Comparison of ENCODE assay signal across 7 cellular contexts in the genomic region with DNA sequence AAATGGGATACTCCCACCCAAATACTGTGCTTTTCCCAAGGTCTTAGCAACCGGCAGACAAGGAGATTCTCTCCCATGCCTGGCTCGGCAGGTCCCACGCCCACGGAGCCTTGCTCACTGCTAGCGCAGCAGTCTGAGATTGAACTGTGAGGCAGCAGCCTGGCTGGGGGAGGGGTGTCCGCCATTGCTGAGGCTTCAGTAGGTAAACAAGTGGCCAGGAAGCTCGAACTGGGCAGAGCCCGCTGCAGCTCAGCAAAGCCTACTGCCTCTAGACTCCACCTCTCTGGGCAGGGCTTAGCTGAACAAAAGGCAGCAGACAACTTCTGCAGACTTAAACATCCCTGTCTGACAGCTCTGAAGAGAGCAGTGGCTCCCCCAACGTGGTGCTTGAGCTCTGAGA. TPM values are rescaled to one million over a fixed set of nuclear protein-coding genes. Genes with fewer than 3 reads are reported as not detected.
DNase-seq lines count a peak whose midpoint lies in the region; ATAC-seq lines count a peak whose summit lies in the region.
"Not testable (repeated sequence)": the region's sequence is repeated elsewhere in the genome, so short reads cannot be mapped to it uniquely, and the experiment has no call there.

No MANE protein-coding gene starts in this region.

- not testable (repeated sequence) for H3K27me3 Mint-ChIP-seq in T-cell; activated CD4-positive, alpha-beta T cell treated with anti-CD3 and anti-CD28 coated beads, Interleukin-2, amount 10 ng/mL, durations not matched to agents 7 days and 5 days; activated naive CD4-positive, alpha-beta T cell treated with anti-CD3 and anti-CD28 coated beads for 36 hours (ENCODE audit: low read depth); immature natural killer cell (ENCODE audit: low read depth in 3 of 3)
- H3K27me3 Mint-ChIP-seq in activated T-cell treated with anti-CD3 and anti-CD28 coated beads, Interleukin-2, amount 50 U/mL, for 24 hours = peaks cover 25% of the 10 kb centered on the region

- H3K27ac Mint-ChIP-seq in T-cell (peak overlapping the region; percentile 83 to 91), immature natural killer cell (peak overlapping the region; percentile 77 to 95 (median 85))
- H3K27ac Mint-ChIP-seq in activated CD4-positive, alpha-beta T cell treated with anti-CD3 and anti-CD28 coated beads, Interleukin-2, amount 10 ng/mL, durations not matched to agents 7 days and 5 days = peak overlapping the region; percentile 82
- not testable (repeated sequence) for H3K27ac Mint-ChIP-seq in activated T-cell treated with anti-CD3 and anti-CD28 coated beads, Interleukin-2, amount 50 U/mL, for 24 hours; activated naive CD4-positive, alpha-beta T cell treated with anti-CD3 and anti-CD28 coated beads for 36 hours

- ATAC-seq in T-cell (replicated peaks in 1 of 4) = peak; percentile 48 to 84 (median 72)

- H3K4me3 Mint-ChIP-seq in T-cell (peak overlapping the region; percentile 53 to 59 (median 54)), immature natural killer cell (peak overlapping the region; percentile 65 to 77 (median 68))
- peak overlapping the region; percentile 27 for H3K4me3 Mint-ChIP-seq in activated CD4-positive, alpha-beta T cell treated with anti-CD3 and anti-CD28 coated beads, Interleukin-2, amount 10 ng/mL, durations not matched to agents 7 days and 5 days
- H3K4me3 Mint-ChIP-seq in activated T-cell treated with anti-CD3 and anti-CD28 coated beads, Interleukin-2, amount 50 U/mL, for 24 hours; activated naive CD4-positive, alpha-beta T cell treated with anti-CD3 and anti-CD28 coated beads for 36 hours: not testable (repeated sequence)

- intact Hi-C loops in activated naive CD4-positive, alpha-beta T cell treated with anti-CD3 and anti-CD28 coated beads for 36 hours (cut with micrococcal nuclease) = not testable (repeated sequence)

- POLR2A ChIA-PET in T-cell (lab: Charles Lee) = interaction anchor here (0.9 to 2.3 kb wide), 3 partner anchors 8 to 10 kb away, joined by 3 to 8 read pairs (median 3); a partner anchor contains a TSS
- POLR2A ChIA-PET in activated CD4-positive, alpha-beta T cell treated with anti-CD3 and anti-CD28 coated beads, Interleukin-2, amount 10 ng/mL, durations not matched to agents 7 days and 5 days (lab: Charles Lee) = not testable (repeated sequence)

- peak; percentile 17 for DNase-seq in DMS53 treated with DMSO at 0.1 percent for 48 hours (lab: John Stamatoyannopoulos, UW; ENCODE audit: unreplicated experiment)
- DNase-seq in T-cell = peak; percentile 16 to 76 (median 58)
- peak; percentile 56 for DNase-seq in activated CD4-positive, alpha-beta T cell treated with anti-CD3 and anti-CD28 coated beads, Interleukin-2, amount 10 ng/mL, durations not matched to agents 7 days and 5 days
- peak; percentile 50 for DNase-seq in activated T-cell treated with anti-CD3 and anti-CD28 coated beads, Interleukin-2, amount 50 U/mL, for 24 hours
- peak; percentile 22 for DNase-seq in activated naive CD4-positive, alpha-beta T cell treated with anti-CD3 and anti-CD28 coated beads for 36 hours
- DNase-seq in immature natural killer cell = peak; percentile 59 to 74 (median 66)
- peak; percentile 51 for DNase-seq in stimulated activated CD4-positive, alpha-beta T cell treated with anti-CD3 and anti-CD28 coated beads, Interleukin-15, amount 100 ng/mL, for 24 hours

- H3K9me3 Mint-ChIP-seq in T-cell; activated T-cell treated with anti-CD3 and anti-CD28 coated beads, Interleukin-2, amount 50 U/mL, for 24 hours; activated naive CD4-positive, alpha-beta T cell treated with anti-CD3 and anti-CD28 coated beads for 36 hours; immature natural killer cell: not testable (repeated sequence)
- H3K9me3 Mint-ChIP-seq in activated CD4-positive, alpha-beta T cell treated with anti-CD3 and anti-CD28 coated beads, Interleukin-2, amount 10 ng/mL, durations not matched to agents 7 days and 5 days = peaks cover 12% of the 10 kb centered on the region

- H3K4me1 Mint-ChIP-seq in T-cell (peaks cover 56 to 81% (median 77%) of the 10 kb centered on the region in 3 donors), immature natural killer cell (peaks cover 84 to 89% of the 10 kb centered on the region in 2 donors)
- peaks cover 62% of the 10 kb centered on the region for H3K4me1 Mint-ChIP-seq in activated CD4-positive, alpha-beta T cell treated with anti-CD3 and anti-CD28 coated beads, Interleukin-2, amount 10 ng/mL, durations not matched to agents 7 days and 5 days
- peaks cover 73% of the 10 kb centered on the region for H3K4me1 Mint-ChIP-seq in activated T-cell treated with anti-CD3 and anti-CD28 coated beads, Interleukin-2, amount 50 U/mL, for 24 hours (ENCODE audit: low read depth)
- H3K4me1 Mint-ChIP-seq in activated naive CD4-positive, alpha-beta T cell treated with anti-CD3 and anti-CD28 coated beads for 36 hours (ENCODE audit: low read depth) = peaks cover 45% of the 10 kb centered on the region

- CTCF ChIA-PET in T-cell (lab: Charles Lee) = interaction anchor here (1.3 to 2.0 kb wide), 2 partner anchors 9 to 26 kb away, joined by 4 to 9 read pairs; a partner anchor contains a TSS
- CTCF ChIA-PET in activated CD4-positive, alpha-beta T cell treated with anti-CD3 and anti-CD28 coated beads, Interleukin-2, amount 10 ng/mL, durations not matched to agents 7 days and 5 days (lab: Charles Lee) = interaction anchor here (1.3 to 2.3 kb wide), 4 partner anchors 9 to 36 kb away, joined by 3 to 10 read pairs (median 4); a partner anchor contains a TSS
- CTCF ChIA-PET in activated naive CD4-positive, alpha-beta T cell treated with anti-CD3 and anti-CD28 coated beads for 36 hours (lab: Charles Lee) = interaction anchor here (1.4 kb wide), 1 partner anchor 11 kb away, joined by 3 read pairs; no protein-coding TSS in a partner anchor

- H3K36me3 Mint-ChIP-seq in T-cell (peaks cover 55% of the 10 kb centered on the region), immature natural killer cell (peaks cover 20 to 49% (median 23%) of the 10 kb centered on the region in 3 donors)
- peaks cover 74% of the 10 kb centered on the region for H3K36me3 Mint-ChIP-seq in activated CD4-positive, alpha-beta T cell treated with anti-CD3 and anti-CD28 coated beads, Interleukin-2, amount 10 ng/mL, durations not matched to agents 7 days and 5 days (ENCODE audit: low read depth)
- H3K36me3 Mint-ChIP-seq in activated T-cell treated with anti-CD3 and anti-CD28 coated beads, Interleukin-2, amount 50 U/mL, for 24 hours (ENCODE audit: low read depth) = peaks cover 97% of the 10 kb centered on the region
- H3K36me3 Mint-ChIP-seq in activated naive CD4-positive, alpha-beta T cell treated with anti-CD3 and anti-CD28 coated beads for 36 hours (ENCODE audit: low read depth) = peaks cover 53% of the 10 kb centered on the region

RNA-seq across cellular contexts. Expression of a gene that starts 9.5 kb away (rescaled TPM):
- total RNA-seq in T-cell = 10 to 100 TPM; 24.8 to 32.9 (median 29.7) TPM
- 10 to 100 TPM; 20.2 to 22.2 TPM for total RNA-seq in activated CD4-positive, alpha-beta T cell treated with anti-CD3 and anti-CD28 coated beads, Interleukin-2, amount 10 ng/mL, durations not matched to agents 7 days and 5 days
- 10 to 100 TPM in 1 of 2 experiments, 1 to 10 TPM in 1; 9.6 to 10.7 TPM for total RNA-seq in activated naive CD4-positive, alpha-beta T cell treated with anti-CD3 and anti-CD28 coated beads for 36 hours
- polyA plus RNA-seq in immature natural killer cell = 10 to 100 TPM; 48.8 to 60.1 (median 55.4) TPM

RNA-seq across cellular contexts. Expression of a gene that starts 9.7 kb away (rescaled TPM):
- total RNA-seq in T-cell = 10 to 100 TPM; 78.8 to 96.8 (median 89.3) TPM
- total RNA-seq in activated CD4-positive, alpha-beta T cell treated with anti-CD3 and anti-CD28 coated beads, Interleukin-2, amount 10 ng/mL, durations not matched to agents 7 days and 5 days = 10 to 100 TPM; 32.5 to 35.0 TPM
- total RNA-seq in activated naive CD4-positive, alpha-beta T cell treated with anti-CD3 and anti-CD28 coated beads for 36 hours = 10 to 100 TPM; 25.3 to 26.2 TPM
- 10 to 100 TPM in 2 of 3 donors, 1 to 10 TPM in 1; 7.5 to 42.1 (median 22.6) TPM for polyA plus RNA-seq in immature natural killer cell

RNA-seq across cellular contexts. Expression of a gene that starts 36.0 kb away (rescaled TPM):
- 10 to 100 TPM; 12.2 to 27.3 (median 16.4) TPM for total RNA-seq in T-cell
- 10 to 100 TPM in 1 of 2 experiments, 1 to 10 TPM in 1; 9.1 to 10.9 TPM for total RNA-seq in activated CD4-positive, alpha-beta T cell treated with anti-CD3 and anti-CD28 coated beads, Interleukin-2, amount 10 ng/mL, durations not matched to agents 7 days and 5 days
- 10 to 100 TPM; 22.8 to 23.3 TPM for total RNA-seq in activated naive CD4-positive, alpha-beta T cell treated with anti-CD3 and anti-CD28 coated beads for 36 hours
- polyA plus RNA-seq in immature natural killer cell = 10 to 100 TPM; 45.8 to 70.2 (median 48.0) TPM

Comparison
In these comparisons a context has a peak if more than half of its experiments do, and no peak if none do; other contexts are left out.
1. Peak in every context shown above with its lines: DNase-seq and ATAC-seq.